Comparison of ENCODE assay signal across 8 cellular contexts in genomic region chr3:149971403-149972075, GRCh38. TPM values are rescaled to one million over a fixed set of nuclear protein-coding genes. Genes with fewer than 3 reads are reported as not detected.
DNase-seq lines count a peak whose midpoint lies in the region; ATAC-seq and TF ChIP-seq lines count a peak whose summit lies in the region.

No MANE protein-coding gene starts in this region.

- no peaks in the 10 kb centered on the region for H3K9me3 ChIP-seq in colonic mucosa

- no peak for TF ChIP-seq CTCF in activated B cell treated with CpG ODN at 0.5 μM for 24 hours (IDR thresholded peaks at IDR 0.05)
- TF ChIP-seq CTCF in colonic mucosa (IDR thresholded peaks at IDR 0.05) = no peak

- POLR2A ChIA-PET in activated B cell treated with CpG ODN at 0.5 μM for 24 hours (lab: Charles Lee) = interaction anchor here (0.9 kb wide), 1 partner anchor 575 kb away, joined by 3 read pairs; the partner anchor contains the start of genes EIF2A and SERP1

- H3K36me3 ChIP-seq in colonic mucosa = no peaks in the 10 kb centered on the region

- no peaks in the 10 kb centered on the region for H3K9me3 Mint-ChIP-seq in activated B cell treated with CpG ODN at 0.5 μM for 24 hours

- peaks cover 5% of the 10 kb centered on the region for H3K36me3 Mint-ChIP-seq in activated B cell treated with CpG ODN at 0.5 μM for 24 hours (ENCODE audit: low read depth)

- H3K27ac ChIP-seq in colonic mucosa (peak overlapping the region; percentile 81), layer of hippocampus (ENCODE audit: low read depth, low read length) (peak overlapping the region; percentile 92)

- H3K9ac ChIP-seq in colonic mucosa (ENCODE audit: low read depth in 2 of 2, low read length in 2 of 2) = peak overlapping the region; percentile 40 to 75

- intact Hi-C loops in activated B cell treated with CpG ODN at 0.5 μM for 24 hours (cut with micrococcal nuclease) = loop anchor here (2.0 to 10.0 kb wide), 6 partner anchors 159 to 1413 kb away; partner anchors contain the start of genes EIF2A, P2RY12, RNF13 and SERP1
- intact Hi-C loops in colonic mucosa (cut with DNase I) = no loop called here

- H3K27me3 ChIP-seq in colonic mucosa = no peaks in the 10 kb centered on the region
- no peaks in the 10 kb centered on the region for H3K27me3 ChIP-seq in layer of hippocampus (ENCODE audit: control insufficient read depth, insufficient read depth, low read length)

- H3K4me3 Mint-ChIP-seq in activated B cell treated with CpG ODN at 0.5 μM for 24 hours = peak overlapping the region; percentile 90

- ATAC-seq in activated B cell treated with CpG ODN at 0.5 μM for 24 hours (ENCODE audit: low read depth) = peak; percentile 11
- ATAC-seq in GM19467 (IDR thresholded peaks at IDR 0.05; ENCODE audit: unreplicated experiment) = no peak

- H3K4me1 Mint-ChIP-seq in activated B cell treated with CpG ODN at 0.5 μM for 24 hours = peaks cover 20% of the 10 kb centered on the region

- H3K27ac Mint-ChIP-seq in activated B cell treated with CpG ODN at 0.5 μM for 24 hours = peak overlapping the region; percentile 76

- DNase-seq in D341Med (ENCODE audit: low spot score) (peak; percentile 85), HCEC 1CT (peak; percentile 77), NCI-H2029 (lab: John Stamatoyannopoulos, UW) (peak; percentile 71), activated B cell treated with CpG ODN at 0.5 μM for 24 hours (no peak), colonic mucosa (peak; percentile 57)
- DNase-seq in stimulated activated CD4-positive, alpha-beta T cell treated with anti-CD3 and anti-CD28 coated beads, Interleukin-1b, Interleukin-23, amount 100 ng/mL, for 48 hours = peak; percentile 3

- H3K4me3 ChIP-seq in colonic mucosa = peak overlapping the region; percentile 82

- peaks cover 15% of the 10 kb centered on the region for H3K27me3 Mint-ChIP-seq in activated B cell treated with CpG ODN at 0.5 μM for 24 hours

- H3K4me1 ChIP-seq in colonic mucosa = no peaks in the 10 kb centered on the region

- CTCF ChIA-PET in activated B cell treated with CpG ODN at 0.5 μM for 24 hours (lab: Charles Lee) = interaction anchor here (0.6 kb wide), 1 partner anchor 437 kb away, joined by 3 read pairs; no protein-coding TSS in a partner anchor

RNA-seq across cellular contexts. Expression of gene PFN2, which starts 0.8 kb away (rescaled TPM):
- total RNA-seq in activated B cell treated with CpG ODN at 0.5 μM for 24 hours (3.4 and 5.4 TPM in 2 replicates), colonic mucosa (10 to 100 TPM; 35.7 to 40.3 TPM)
